Comparison of ENCODE assay signal across 27 cellular contexts in genomic region chr9:74973714-74974113, GRCh38.
"Had no signal": no experiment of that assay in that cellular context is flagged by ENCODE, and none has a peak within 500 bp of the region (broad histone marks: within the 10 kb centered on the region; RNA-seq: fewer than 3 reads in every experiment).

No MANE protein-coding gene starts in this region.

- H3K36me3 ChIP-seq: prostate gland, right atrium auricular region, transverse colon, upper lobe of right lung, uterus had no signal

- H3K4me1 Mint-ChIP-seq: mesothelial cell of epicardium, neural crest cell had no signal

- H3K4me3 Mint-ChIP-seq: effector memory CD8-positive, alpha-beta T cell; memory B cell; mesothelial cell of epicardium; natural killer cell treated with Interleukin-12 subunit alpha and Interleukin-12 subunit beta and Interleukin-15 and Interleukin-18, amount 100 ng/mL, for 72 hours; neural crest cell; stimulated activated naive CD8-positive, alpha-beta T cell treated with anti-CD3 and anti-CD28 coated beads, Interleukin-15, amount 100 ng/mL, for 72 hours had no signal

- H3K9me3 ChIP-seq: prostate gland had no signal

- H3K4me1 ChIP-seq: prostate gland, right atrium auricular region, suprapubic skin, transverse colon, upper lobe of right lung, uterus had no signal

- ATAC-seq: effector memory CD8-positive, alpha-beta T cell; left ventricle myocardium superior; mucosa of descending colon; natural killer cell treated with Interleukin-12 subunit alpha and Interleukin-12 subunit beta and Interleukin-15 and Interleukin-18, amount 100 ng/mL, for 72 hours; sciatic nerve; stimulated activated naive CD8-positive, alpha-beta T cell treated with anti-CD3 and anti-CD28 coated beads, Interleukin-15, amount 100 ng/mL, for 72 hours; upper lobe of right lung had no signal

- H3K27ac Mint-ChIP-seq: memory B cell; mesothelial cell of epicardium; natural killer cell treated with Interleukin-12 subunit alpha and Interleukin-12 subunit beta and Interleukin-15 and Interleukin-18, amount 100 ng/mL, for 72 hours; stimulated activated naive CD8-positive, alpha-beta T cell treated with anti-CD3 and anti-CD28 coated beads, Interleukin-15, amount 100 ng/mL, for 72 hours had no signal

- H3K27me3 Mint-ChIP-seq: effector memory CD8-positive, alpha-beta T cell; memory B cell; naive B cell; natural killer cell treated with Interleukin-12 subunit alpha and Interleukin-12 subunit beta and Interleukin-15 and Interleukin-18, amount 100 ng/mL, for 72 hours; stimulated activated naive CD8-positive, alpha-beta T cell treated with anti-CD3 and anti-CD28 coated beads, Interleukin-15, amount 100 ng/mL, for 72 hours had no signal

- DNase-seq: dermis blood vessel endothelial cell; effector memory CD8-positive, alpha-beta T cell; hypothalamus; left ventricle myocardium superior; mucosa of descending colon; naive B cell; nucleus accumbens; stimulated activated CD4-positive, alpha-beta T cell treated with anti-CD3 and anti-CD28 coated beads, Interleukin-12 subunit alpha, Interleukin-12 subunit beta, amount 100 ng/mL, for 4 hours; stimulated activated CD4-positive, alpha-beta T cell treated with anti-CD3 and anti-CD28 coated beads, Interleukin-1b, Interleukin-23, amount 100 ng/mL, for 48 hours; stimulated activated CD4-positive, alpha-beta T cell treated with anti-CD3 and anti-CD28 coated beads, Interleukin-4, amount 100 ng/mL, for 1 hour; stimulated activated CD8-positive, alpha-beta memory T cell treated with anti-CD3 and anti-CD28 coated beads, Interleukin-4, amount 100 ng/mL, for 48 hours; stimulated activated naive CD4-positive, alpha-beta T cell; stimulated activated naive CD8-positive, alpha-beta T cell treated with anti-CD3 and anti-CD28 coated beads, Interleukin-15, amount 100 ng/mL, for 72 hours; transverse colon; upper lobe of right lung; uterus had no signal

- H3K9me3 Mint-ChIP-seq: effector memory CD8-positive, alpha-beta T cell; natural killer cell treated with Interleukin-12 subunit alpha and Interleukin-12 subunit beta and Interleukin-15 and Interleukin-18, amount 100 ng/mL, for 72 hours had no signal

- H3K4me2 ChIP-seq: smooth muscle cell had no signal

- H3K4me3 ChIP-seq: coronary artery, lung, mucosa of descending colon, prostate gland, right atrium auricular region, smooth muscle cell, suprapubic skin, transverse colon, upper lobe of right lung, uterus had no signal

- H3K27ac ChIP-seq: coronary artery, prostate gland, right atrium auricular region, suprapubic skin, transverse colon, upper lobe of right lung, uterus had no signal

- H3K27me3 ChIP-seq: right atrium auricular region, suprapubic skin, transverse colon, upper lobe of right lung, uterus had no signal
